Comparison of ENCODE assay signal across 7 cellular contexts in genomic region chr12:24928533-24929306, GRCh38. TPM values are rescaled to one million over a fixed set of nuclear protein-coding genes. Genes with fewer than 3 reads are reported as not detected.
A peak's percentile ranks its signal among the peaks of the same experiment; 100 is the strongest.
DNase-seq lines count a peak whose midpoint lies in the region; ATAC-seq, FAIRE-seq and TF ChIP-seq lines count a peak whose summit lies in the region.
"Not testable (repeated sequence)": the region's sequence is repeated elsewhere in the genome, so short reads cannot be mapped to it uniquely, and the experiment has no call there.

No MANE protein-coding gene starts in this region.

- H3K79me2 ChIP-seq in astrocyte (ENCODE audit: insufficient read depth, low read length): peaks cover 73% of the 10 kb centered on the region
- H3K79me2 ChIP-seq in HepG2 (ENCODE audit: insufficient read depth, low read length): peaks cover 12% of the 10 kb centered on the region

- peaks cover 33 to 57% of the 10 kb centered on the region in 2 experiments for H3K79me1 ChIP-seq in IMR-90 (ENCODE audit: low read depth in 1 of 2, low read length in 2 of 2)

- ATAC-seq in IMR-90 (ENCODE audit: low read depth): peak; percentile 60
- ATAC-seq in WTC11, HepG2: not testable (repeated sequence)

- H3K4ac ChIP-seq in IMR-90 (ENCODE audit: low read depth, low read length): not testable (repeated sequence)

- H4K5ac ChIP-seq in IMR-90 (ENCODE audit: low read depth, low read length): not testable (repeated sequence)

- not testable (repeated sequence) for H2AFZ ChIP-seq in IMR-90 (replicated peaks; ENCODE audit: low read length, poor library complexity); astrocyte (ENCODE audit: low read depth, low read length); HepG2 (ENCODE audit: low read length)

- not testable (repeated sequence) for TF ChIP-seq RAD21 in IMR-90 (IDR thresholded peaks at IDR 0.05; ENCODE audit: low read length); HepG2 (CRISPR knock-in tag; IDR thresholded peaks at IDR 0.05)

- H3K36me3 Mint-ChIP-seq in Caco-2 (ENCODE audit: insufficient read depth, unreplicated experiment) (peaks cover 49% of the 10 kb centered on the region), WTC11 (peaks cover 50% of the 10 kb centered on the region), chondrocyte (ENCODE audit: low read depth) (peaks cover 11% of the 10 kb centered on the region)
- H3K36me3 Mint-ChIP-seq in astrocyte (ENCODE audit: low read depth, unreplicated experiment): not testable (repeated sequence)

- not testable (repeated sequence) for TF ChIP-seq POLR2A in IMR-90 (IDR thresholded peaks at IDR 0.05; ENCODE audit: low read depth, low read length); HepG2 (IDR thresholded peaks at IDR 0.05; ENCODE audit: insufficient read depth in 1 of 2, low read depth in 2 of 2, low read length in 2 of 2)

- not testable (repeated sequence) for H4K8ac ChIP-seq in IMR-90 (ENCODE audit: low read depth in 2 of 2, low read length in 2 of 2)

- not testable (repeated sequence) for H2BK120ac ChIP-seq in IMR-90 (ENCODE audit: low read depth, low read length)

- not testable (repeated sequence) for H3K4me3 ChIP-seq in Caco-2 (ENCODE audit: low read depth, low read length); IMR-90 (ENCODE audit: insufficient read depth, low read depth, low read length); astrocyte (ENCODE audit: insufficient read depth, low read depth, low read length); fibroblast of villous mesenchyme (ENCODE audit: low read depth, low read length); HepG2 (replicated peaks in 1 of 3; ENCODE audit: insufficient read depth in 1 of 3, low read depth in 2 of 3, low read length in 3 of 3)

- BruUV-seq in Caco-2 (replicated peaks; lab: Mats Ljungman, UMichigan); IMR-90 (replicated peaks; lab: Mats Ljungman, UMichigan); HepG2 (replicated peaks; lab: Mats Ljungman, UMichigan): not testable (repeated sequence)

- intact Hi-C loops in Caco-2 (cut with micrococcal nuclease; ENCODE audit: unreplicated experiment); IMR-90 (cut with micrococcal nuclease); HepG2 (cut with micrococcal nuclease; ENCODE audit: unreplicated experiment): not testable (repeated sequence)

- H3K14ac ChIP-seq in IMR-90 (replicated peaks; ENCODE audit: low read depth, low read length): not testable (repeated sequence)

- H3K4me2 ChIP-seq in IMR-90 (ENCODE audit: low read depth, low read length); astrocyte (ENCODE audit: low read length); HepG2 (ENCODE audit: low read depth, low read length): not testable (repeated sequence)

- not testable (repeated sequence) for H2AK9ac ChIP-seq in IMR-90 (replicated peaks; ENCODE audit: low read depth, low read length, poor library complexity)

- FAIRE-seq in astrocyte (lab: Jason Lieb, UNC); HepG2 (lab: Jason Lieb, UNC): not testable (repeated sequence)

- not testable (repeated sequence) for DNase-seq in Caco-2; IMR-90; WTC11 (ENCODE audit: low spot score); chondrocyte (ENCODE audit: low spot score); HepG2 (ENCODE audit: low spot score)
- DNase-seq in astrocyte (ENCODE audit: low read depth) (peak; percentile 19), fibroblast of villous mesenchyme (ENCODE audit: low read depth) (peak; percentile 45)

- not testable (repeated sequence) for H4K91ac ChIP-seq in IMR-90 (ENCODE audit: insufficient read depth, low read depth, low read length)

- WGBS in IMR-90 (ENCODE audit: extremely low coverage in 2 of 2, insufficient read length in 1 of 2), 2 experiments: 83% methylated on average over 1 of the region's 13 CpGs; no CpG with 5 or more reads in 1 of the 2 experiments
- WGBS in HepG2 (ENCODE audit: low lambda C conversion rate): 78% methylated on average over 13 of the region's 13 CpGs

- peak overlapping the region; percentile 27 for H3K27ac Mint-ChIP-seq in Caco-2 (ENCODE audit: unreplicated experiment)
- H3K27ac Mint-ChIP-seq in WTC11: 0 out of 2 replicates have a peak overlapping the region, but pooled peaks have one; percentile 87
- not testable (repeated sequence) for H3K27ac Mint-ChIP-seq in astrocyte (ENCODE audit: unreplicated experiment)
- H3K27ac Mint-ChIP-seq in chondrocyte (ENCODE audit: unreplicated experiment): peak overlapping the region; percentile 49

- POLR2A ChIA-PET in Caco-2 (lab: Charles Lee); IMR-90 (lab: Charles Lee; ENCODE audit: unreplicated experiment); HepG2 (lab: Yijun Ruan, JAX): not testable (repeated sequence)
- POLR2A ChIA-PET in WTC11 (lab: Charles Lee): interaction anchor here (1.1 kb wide), 1 partner anchor 18 kb away, joined by 7 read pairs; no protein-coding TSS in a partner anchor

- not testable (repeated sequence) for H3K9me1 ChIP-seq in IMR-90 (ENCODE audit: insufficient read depth, low read length)

- H3K56ac ChIP-seq in IMR-90 (ENCODE audit: extremely low read depth, insufficient read depth, low read length): not testable (repeated sequence)

- not testable (repeated sequence) for H3K9me3 Mint-ChIP-seq in Caco-2 (ENCODE audit: unreplicated experiment); astrocyte (ENCODE audit: unreplicated experiment)
- H3K9me3 Mint-ChIP-seq in WTC11: peaks cover 28% of the 10 kb centered on the region
- H3K9me3 Mint-ChIP-seq in chondrocyte (ENCODE audit: low read depth): peaks cover 10% of the 10 kb centered on the region

- H3K27me3 Mint-ChIP-seq in Caco-2 (ENCODE audit: insufficient read depth, unreplicated experiment); WTC11 (ENCODE audit: low read depth); astrocyte (ENCODE audit: low read depth, unreplicated experiment); chondrocyte (ENCODE audit: low read depth): not testable (repeated sequence)

- H3K36me3 ChIP-seq in Caco-2 (ENCODE audit: control insufficient read depth, insufficient read depth, low read length); IMR-90 (ENCODE audit: control insufficient read depth, insufficient read depth, low read length); astrocyte (ENCODE audit: insufficient read depth, low read length); HepG2 (replicated peaks in 1 of 2; ENCODE audit: control insufficient read depth in 1 of 2, insufficient read depth in 2 of 2, low read length in 2 of 2): not testable (repeated sequence)

- H3K27me3 ChIP-seq in Caco-2 (replicated peaks; ENCODE audit: control insufficient read depth, insufficient read depth, low read length); IMR-90 (ENCODE audit: control insufficient read depth, insufficient read depth, low read length); astrocyte (ENCODE audit: insufficient read depth, low read length); HepG2 (ENCODE audit: control insufficient read depth in 1 of 2, insufficient read depth in 2 of 2, low read length in 2 of 2): not testable (repeated sequence)

- not testable (repeated sequence) for H3K4me3 Mint-ChIP-seq in Caco-2 (ENCODE audit: unreplicated experiment); WTC11; astrocyte (ENCODE audit: unreplicated experiment); chondrocyte (ENCODE audit: unreplicated experiment)

- CTCF ChIA-PET in Caco-2 (lab: Charles Lee); IMR-90 (lab: Yijun Ruan, JAX); HepG2 (lab: Yijun Ruan, JAX; ENCODE audit: low intra/inter-chr PET ratio, low total read pairs): not testable (repeated sequence)
- CTCF ChIA-PET in WTC11 (lab: Charles Lee): interaction anchor here (0.7 kb wide), 1 partner anchor 75 kb away, joined by 3 read pairs; no protein-coding TSS in a partner anchor

- in situ Hi-C loops in IMR-90 (cut with MboI; ENCODE audit: low sequenced_read_pairs); HepG2 (cut with HindIII; ENCODE audit: extremely low pct_ligation_motif_present, low pct_unique_long_range_greater_than_20kb): not testable (repeated sequence)

- H3K9ac ChIP-seq in IMR-90 (ENCODE audit: low read depth, low read length); astrocyte (ENCODE audit: low read length); HepG2 (ENCODE audit: insufficient read depth, low read depth, low read length): not testable (repeated sequence)

- peaks cover 28% of the 10 kb centered on the region for H3K4me1 Mint-ChIP-seq in Caco-2 (ENCODE audit: low read depth, unreplicated experiment)
- peaks cover 68% of the 10 kb centered on the region for H3K4me1 Mint-ChIP-seq in WTC11
- peaks cover 27% of the 10 kb centered on the region for H3K4me1 Mint-ChIP-seq in astrocyte (ENCODE audit: low read depth, unreplicated experiment)
- H3K4me1 Mint-ChIP-seq in chondrocyte (ENCODE audit: low read depth): peaks cover 56% of the 10 kb centered on the region

- H2AK5ac ChIP-seq in IMR-90 (ENCODE audit: low read depth, low read length): not testable (repeated sequence)

- H2BK15ac ChIP-seq in IMR-90 (ENCODE audit: low read depth, low read length): not testable (repeated sequence)

- not testable (repeated sequence) for TF ChIP-seq CTCF in Caco-2 (IDR thresholded peaks at IDR 0.05; ENCODE audit: insufficient read depth in 1 of 2, low read depth in 1 of 2, low read length in 1 of 2, severe bottlenecking in 1 of 2, unreplicated experiment in 1 of 2); IMR-90 (conservative IDR thresholded peaks at IDR 0.05; ENCODE audit: low read depth, low read length); WTC11 (IDR thresholded peaks at IDR 0.05); astrocyte (IDR thresholded peaks at IDR 0.05; ENCODE audit: insufficient read depth, low read depth, low read length); chondrocyte (IDR thresholded peaks at IDR 0.05); fibroblast of villous mesenchyme (IDR thresholded peaks at IDR 0.05; ENCODE audit: insufficient read depth, low read depth, low read length); HepG2 (CRISPR knock-in tag; IDR thresholded peaks at IDR 0.05)

- TF ChIP-seq EP300 in HepG2 (IDR thresholded peaks at IDR 0.05; ENCODE audit: low read depth in 2 of 2, low read length in 2 of 2); HepG2 (CRISPR knock-in tag; IDR thresholded peaks at IDR 0.05; ENCODE audit: borderline replicate concordance): not testable (repeated sequence)

- not testable (repeated sequence) for H3K27ac ChIP-seq in IMR-90 (ENCODE audit: insufficient read depth, low read length); astrocyte (ENCODE audit: low read depth, low read length); HepG2 (ENCODE audit: extremely low read length, insufficient read depth, low read length)

- dilution Hi-C loops in IMR-90 (cut with HindIII; ENCODE audit: low sequenced_read_pairs, unreplicated experiment): not testable (repeated sequence)

- H3K4me1 ChIP-seq in Caco-2: peaks cover 17% of the 10 kb centered on the region
- H3K4me1 ChIP-seq in IMR-90 (ENCODE audit: control insufficient read depth, insufficient read depth, low read length); astrocyte (ENCODE audit: insufficient read depth, low read length): not testable (repeated sequence)
- peaks cover 19% of the 10 kb centered on the region; the same call in 1 of the 2 replicates for H3K4me1 ChIP-seq in HepG2 (ENCODE audit: insufficient read depth, low read length)

- H4K20me1 ChIP-seq in IMR-90 (ENCODE audit: insufficient read depth, low read length) (peaks cover 64% of the 10 kb centered on the region; the same call in 1 of the 2 replicates), astrocyte (ENCODE audit: insufficient read depth, low read length) (peaks cover 71% of the 10 kb centered on the region)
- H4K20me1 ChIP-seq in HepG2 (ENCODE audit: insufficient read depth, low read length): not testable (repeated sequence)

- H2BK5ac ChIP-seq in IMR-90 (ENCODE audit: low read depth, low read length, poor library complexity, severe bottlenecking): not testable (repeated sequence)

- not testable (repeated sequence) for H2BK20ac ChIP-seq in IMR-90 (ENCODE audit: low read depth, low read length)

- H3K9me3 ChIP-seq in Caco-2; IMR-90 (ENCODE audit: control insufficient read depth, insufficient read depth, low read length); astrocyte (ENCODE audit: insufficient read depth, low read depth, low read length); HepG2 (ENCODE audit: low read length): not testable (repeated sequence)

- H3K23ac ChIP-seq in IMR-90 (ENCODE audit: low read depth, low read length): not testable (repeated sequence)

- H3K18ac ChIP-seq in IMR-90 (ENCODE audit: low read depth, low read length): not testable (repeated sequence)

RNA-seq across cellular contexts. Expression of gene BCAT1, which starts 20.2 kb away (rescaled TPM):
- total RNA-seq in Caco-2 (2022) (391 and 432 TPM in 2 replicates), IMR-90 (2012; rRNA removed) (580 and 683 TPM in 2 replicates), WTC11 (2021) (239 to 267 TPM (median 240 TPM) in 3 replicates), astrocyte (459 and 476 TPM in 2 replicates), chondrocyte (191 to 246 TPM (median 240 TPM) in 3 replicates), fibroblast of villous mesenchyme (199 and 229 TPM in 2 replicates), HepG2 (2016; rRNA removed; fragmentation: Illumina TruSeq; extraction: Trizol) (75.5 and 142 TPM in 2 replicates)
- polyA plus RNA-seq in IMR-90 (2012; rRNA removed) (21.3 and 30.4 TPM in 2 replicates), HepG2 (2011; rRNA removed) (7.8 and 8.0 TPM in 2 replicates)
- polyA plus RNA-seq in IMR-90 (2012; cell fraction: cytosol; rRNA removed): 7.2 and 7.6 TPM in 2 replicates
- polyA plus RNA-seq in IMR-90 (2012; cell fraction: nucleus; rRNA removed; ENCODE audit: low replicate concordance): 5.3 and 20.5 TPM in 2 replicates
- total RNA-seq in HepG2 (2016; cell fraction: cytosol; rRNA removed; fragmentation: Illumina TruSeq; extraction: Trizol; ENCODE audit: low read depth): 5.6 and 7.0 TPM in 2 replicates
- 72.9 and 129 TPM in 2 replicates for total RNA-seq in HepG2 (2016; cell fraction: insoluble cytoplasmic fraction; rRNA removed; fragmentation: Illumina TruSeq; extraction: Trizol)
- total RNA-seq in HepG2 (2016; cell fraction: membrane; rRNA removed; fragmentation: Illumina TruSeq; extraction: Trizol): 13.3 and 15.4 TPM in 2 replicates
- 33.0 and 33.1 TPM in 2 replicates for total RNA-seq in HepG2 (2016; cell fraction: nucleus; rRNA removed; fragmentation: Illumina TruSeq; extraction: Trizol)
- 3.9 and 5.8 TPM in 2 replicates for polyA plus RNA-seq in HepG2 (2011; cell fraction: cytosol; rRNA removed)
- 5.0 and 7.8 TPM in 2 replicates for polyA plus RNA-seq in HepG2 (2011; cell fraction: nucleus; rRNA removed)
- polyA plus RNA-seq in HepG2 (2012): 20.1 and 29.8 TPM in 2 replicates
- polyA plus RNA-seq in HepG2 (2016; cell fraction: cytosol; fragmentation: Illumina TruSeq; extraction: Trizol; ENCODE audit: low read depth): 2.8 and 5.4 TPM in 2 replicates
- 42.2 and 43.3 TPM in 2 replicates for polyA plus RNA-seq in HepG2 (2016; cell fraction: insoluble cytoplasmic fraction; fragmentation: Illumina TruSeq; extraction: Trizol; ENCODE audit: low read depth)
- polyA plus RNA-seq in HepG2 (2016; cell fraction: membrane; fragmentation: Illumina TruSeq; extraction: Trizol; ENCODE audit: low read depth): 6.0 and 6.1 TPM in 2 replicates
- 16.8 and 16.9 TPM in 2 replicates for polyA plus RNA-seq in HepG2 (2016; cell fraction: nucleus; fragmentation: Illumina TruSeq; extraction: Trizol; ENCODE audit: insufficient read depth, low read depth)
- 0.49 and 19.4 TPM in 2 replicates for polyA minus RNA-seq in HepG2 (2011; rRNA and poly(A)+ RNA removed; ENCODE audit: low replicate concordance)
- 29.5 and 39.7 TPM in 2 replicates for polyA minus RNA-seq in HepG2 (2011; cell fraction: cytosol; rRNA and poly(A)+ RNA removed)
- polyA minus RNA-seq in HepG2 (2011; cell fraction: nucleus; rRNA and poly(A)+ RNA removed): 30.2 and 33.6 TPM in 2 replicates
